In the genomic region with DNA sequence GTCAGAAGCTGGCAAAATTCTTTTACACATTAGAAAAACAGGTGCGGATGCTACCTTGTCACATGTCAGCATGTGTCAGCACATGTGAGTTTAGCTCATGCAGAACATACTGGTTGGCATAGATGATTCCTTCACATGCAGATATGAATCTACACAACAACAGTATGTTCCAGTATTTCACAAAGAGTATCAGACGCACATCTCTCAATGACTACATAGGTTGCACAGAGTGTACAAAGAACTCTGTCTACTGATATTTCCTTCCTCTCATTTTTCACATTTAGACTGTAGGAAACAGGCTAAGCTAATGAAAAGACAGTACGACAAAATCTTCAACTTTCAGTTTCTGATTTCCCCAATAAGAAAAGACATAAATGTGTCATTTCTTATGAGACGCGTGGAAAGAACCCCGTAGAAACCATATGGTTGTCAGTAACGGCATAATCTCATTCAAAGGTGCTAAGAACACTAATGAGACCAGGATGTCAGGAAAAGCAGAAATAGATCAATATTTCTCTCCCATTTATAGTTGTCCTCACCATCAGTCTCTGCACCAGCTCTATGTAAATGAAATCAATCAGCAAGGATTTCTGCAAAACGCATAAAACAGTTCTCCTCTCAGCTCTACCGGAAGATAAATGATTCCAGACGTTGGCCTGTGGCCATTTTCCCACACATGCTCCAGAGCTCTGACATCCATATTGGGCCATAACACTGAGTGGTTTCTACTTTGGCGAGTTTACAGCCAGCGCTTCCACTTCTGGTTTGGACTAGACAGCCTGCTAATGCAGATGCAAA, we compare ENCODE assay signal across 9 cellular contexts.
DNase-seq lines count a peak whose midpoint lies in the region; ATAC-seq and TF ChIP-seq lines count a peak whose summit lies in the region.
"Had no signal": no experiment of that assay in that cellular context is flagged by ENCODE, and none has a peak within 500 bp of the region (broad histone marks: within the 10 kb centered on the region; RNA-seq: fewer than 3 reads in every experiment).

No MANE protein-coding gene starts in this region.

- peak overlapping the region in 4 of 5 donors; percentile 10 to 44 (median 25) for H3K9ac ChIP-seq in subcutaneous abdominal adipose tissue (ENCODE audit: low read length in 5 of 5)

- H3K4me1 ChIP-seq in subcutaneous abdominal adipose tissue (ENCODE audit: control insufficient read depth in 5 of 5, insufficient read depth in 5 of 5, low read length in 5 of 5), result peaks cover 2 to 68% (median 44%) of the 10 kb centered on the region in 5 donors

- peak; percentile 86 for DNase-seq in left cardiac atrium
- no peak for DNase-seq in ecto neural progenitor cell (ENCODE audit: low spot score)
- DNase-seq in midbrain (lab: John Stamatoyannopoulos, UW), result no peak
- DNase-seq in superior temporal gyrus (ENCODE audit: extremely low spot score), result no peak
- DNase-seq in NK-92 (lab: John Stamatoyannopoulos, UW; ENCODE audit: unreplicated experiment), result no peak

- ATAC-seq in GM18909 (IDR thresholded peaks at IDR 0.05; ENCODE audit: poor library complexity, unreplicated experiment) (peak; percentile 29), SK-N-SH treated with all-trans-retinoic acid at 6 μM for 48 hours (peak; percentile 90), left cardiac atrium (peak; percentile 82 to 87)

- intact Hi-C loops in left cardiac atrium (cut with DNase I), result loop anchor here in 1 of 2 donors (10.0 kb wide), 1 partner anchor 520 kb away; no protein-coding TSS in a partner anchor

- H3K9me3 ChIP-seq in subcutaneous abdominal adipose tissue (ENCODE audit: control insufficient read depth in 5 of 5, low read length in 5 of 5), result no peaks in the 10 kb centered on the region

- H3K27me3 ChIP-seq in subcutaneous abdominal adipose tissue (ENCODE audit: control insufficient read depth in 5 of 5, insufficient read depth in 4 of 5, low read length in 5 of 5), result no peaks in the 10 kb centered on the region

- H3K27ac ChIP-seq in subcutaneous abdominal adipose tissue (ENCODE audit: low read depth, low read length), result peak overlapping the region; percentile 63
- H3K27ac ChIP-seq: HL-60 had no signal

- H3K4me3 ChIP-seq in subcutaneous abdominal adipose tissue (ENCODE audit: low read depth in 1 of 5, low read length in 5 of 5), result peak overlapping the region; percentile 38 to 63 (median 52)

- H3K36me3 ChIP-seq in subcutaneous abdominal adipose tissue (ENCODE audit: control insufficient read depth in 5 of 5, insufficient read depth in 5 of 5, low read length in 5 of 5), result no peaks in the 10 kb centered on the region

TF ChIP-seq in SK-N-SH treated with all-trans-retinoic acid at 6 μM for 48 hours, 23 proteins besides CTCF, POLR2A, EP300 and RAD21 (continues in another document):
- TF ChIP-seq BACH2 (CRISPR knock-in tag; IDR thresholded peaks at IDR 0.05; ENCODE audit: borderline replicate concordance) (no peak), ESRRG (CRISPR knock-in tag; IDR thresholded peaks at IDR 0.05) (no peak), TCF4 (CRISPR knock-in tag; IDR thresholded peaks at IDR 0.05; ENCODE audit: borderline replicate concordance) (peak; percentile 82; the same call in 1 of the 2 replicates), ZNF8 (CRISPR knock-in tag; IDR thresholded peaks at IDR 0.05) (no peak), OSR1 (CRISPR knock-in tag; IDR thresholded peaks at IDR 0.05) (no peak), ISL1 (CRISPR knock-in tag; IDR thresholded peaks at IDR 0.05) (peak; percentile 61; the same call in 1 of the 2 replicates), ARNTL (CRISPR knock-in tag; IDR thresholded peaks at IDR 0.05; ENCODE audit: borderline replicate concordance, low read depth) (no peak), PPARA (CRISPR knock-in tag; IDR thresholded peaks at IDR 0.05; ENCODE audit: borderline replicate concordance) (no peak), GLIS3 (CRISPR knock-in tag; IDR thresholded peaks at IDR 0.05) (no peak), RARB (CRISPR knock-in tag; IDR thresholded peaks at IDR 0.05) (no peak), ZFP3 (CRISPR knock-in tag; IDR thresholded peaks at IDR 0.05) (no peak), ZNF70 (CRISPR knock-in tag; IDR thresholded peaks at IDR 0.05) (no peak), ZC3H10 (CRISPR knock-in tag; IDR thresholded peaks at IDR 0.05) (no peak)
- TF ChIP-seq, protein P1, sequence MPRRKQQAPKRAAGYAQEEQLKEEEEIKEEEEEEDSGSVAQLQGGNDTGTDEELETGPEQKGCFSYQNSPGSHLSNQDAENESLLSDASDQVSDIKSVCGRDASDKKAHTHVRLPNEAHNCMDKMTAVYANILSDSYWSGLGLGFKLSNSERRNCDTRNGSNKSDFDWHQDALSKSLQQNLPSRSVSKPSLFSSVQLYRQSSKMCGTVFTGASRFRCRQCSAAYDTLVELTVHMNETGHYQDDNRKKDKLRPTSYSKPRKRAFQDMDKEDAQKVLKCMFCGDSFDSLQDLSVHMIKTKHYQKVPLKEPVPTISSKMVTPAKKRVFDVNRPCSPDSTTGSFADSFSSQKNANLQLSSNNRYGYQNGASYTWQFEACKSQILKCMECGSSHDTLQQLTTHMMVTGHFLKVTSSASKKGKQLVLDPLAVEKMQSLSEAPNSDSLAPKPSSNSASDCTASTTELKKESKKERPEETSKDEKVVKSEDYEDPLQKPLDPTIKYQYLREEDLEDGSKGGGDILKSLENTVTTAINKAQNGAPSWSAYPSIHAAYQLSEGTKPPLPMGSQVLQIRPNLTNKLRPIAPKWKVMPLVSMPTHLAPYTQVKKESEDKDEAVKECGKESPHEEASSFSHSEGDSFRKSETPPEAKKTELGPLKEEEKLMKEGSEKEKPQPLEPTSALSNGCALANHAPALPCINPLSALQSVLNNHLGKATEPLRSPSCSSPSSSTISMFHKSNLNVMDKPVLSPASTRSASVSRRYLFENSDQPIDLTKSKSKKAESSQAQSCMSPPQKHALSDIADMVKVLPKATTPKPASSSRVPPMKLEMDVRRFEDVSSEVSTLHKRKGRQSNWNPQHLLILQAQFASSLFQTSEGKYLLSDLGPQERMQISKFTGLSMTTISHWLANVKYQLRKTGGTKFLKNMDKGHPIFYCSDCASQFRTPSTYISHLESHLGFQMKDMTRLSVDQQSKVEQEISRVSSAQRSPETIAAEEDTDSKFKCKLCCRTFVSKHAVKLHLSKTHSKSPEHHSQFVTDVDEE (CRISPR knock-in tag; IDR thresholded peaks at IDR 0.05), result peak; percentile 17; the same call in 1 of the 2 replicates
- TF ChIP-seq, protein P2, sequence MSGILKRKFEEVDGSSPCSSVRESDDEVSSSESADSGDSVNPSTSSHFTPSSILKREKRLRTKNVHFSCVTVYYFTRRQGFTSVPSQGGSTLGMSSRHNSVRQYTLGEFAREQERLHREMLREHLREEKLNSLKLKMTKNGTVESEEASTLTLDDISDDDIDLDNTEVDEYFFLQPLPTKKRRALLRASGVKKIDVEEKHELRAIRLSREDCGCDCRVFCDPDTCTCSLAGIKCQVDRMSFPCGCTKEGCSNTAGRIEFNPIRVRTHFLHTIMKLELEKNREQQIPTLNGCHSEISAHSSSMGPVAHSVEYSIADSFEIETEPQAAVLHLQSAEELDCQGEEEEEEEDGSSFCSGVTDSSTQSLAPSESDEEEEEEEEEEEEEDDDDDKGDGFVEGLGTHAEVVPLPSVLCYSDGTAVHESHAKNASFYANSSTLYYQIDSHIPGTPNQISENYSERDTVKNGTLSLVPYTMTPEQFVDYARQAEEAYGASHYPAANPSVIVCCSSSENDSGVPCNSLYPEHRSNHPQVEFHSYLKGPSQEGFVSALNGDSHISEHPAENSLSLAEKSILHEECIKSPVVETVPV (CRISPR knock-in tag; IDR thresholded peaks at IDR 0.05), result no peak
- TF ChIP-seq, protein P3, sequence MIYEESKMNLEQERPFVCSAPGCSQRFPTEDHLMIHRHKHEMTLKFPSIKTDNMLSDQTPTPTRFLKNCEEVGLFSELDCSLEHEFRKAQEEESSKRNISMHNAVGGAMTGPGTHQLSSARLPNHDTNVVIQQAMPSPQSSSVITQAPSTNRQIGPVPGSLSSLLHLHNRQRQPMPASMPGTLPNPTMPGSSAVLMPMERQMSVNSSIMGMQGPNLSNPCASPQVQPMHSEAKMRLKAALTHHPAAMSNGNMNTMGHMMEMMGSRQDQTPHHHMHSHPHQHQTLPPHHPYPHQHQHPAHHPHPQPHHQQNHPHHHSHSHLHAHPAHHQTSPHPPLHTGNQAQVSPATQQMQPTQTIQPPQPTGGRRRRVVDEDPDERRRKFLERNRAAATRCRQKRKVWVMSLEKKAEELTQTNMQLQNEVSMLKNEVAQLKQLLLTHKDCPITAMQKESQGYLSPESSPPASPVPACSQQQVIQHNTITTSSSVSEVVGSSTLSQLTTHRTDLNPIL (CRISPR knock-in tag; IDR thresholded peaks at IDR 0.05; ENCODE audit: low read depth), result no peak
- TF ChIP-seq, protein P4, sequence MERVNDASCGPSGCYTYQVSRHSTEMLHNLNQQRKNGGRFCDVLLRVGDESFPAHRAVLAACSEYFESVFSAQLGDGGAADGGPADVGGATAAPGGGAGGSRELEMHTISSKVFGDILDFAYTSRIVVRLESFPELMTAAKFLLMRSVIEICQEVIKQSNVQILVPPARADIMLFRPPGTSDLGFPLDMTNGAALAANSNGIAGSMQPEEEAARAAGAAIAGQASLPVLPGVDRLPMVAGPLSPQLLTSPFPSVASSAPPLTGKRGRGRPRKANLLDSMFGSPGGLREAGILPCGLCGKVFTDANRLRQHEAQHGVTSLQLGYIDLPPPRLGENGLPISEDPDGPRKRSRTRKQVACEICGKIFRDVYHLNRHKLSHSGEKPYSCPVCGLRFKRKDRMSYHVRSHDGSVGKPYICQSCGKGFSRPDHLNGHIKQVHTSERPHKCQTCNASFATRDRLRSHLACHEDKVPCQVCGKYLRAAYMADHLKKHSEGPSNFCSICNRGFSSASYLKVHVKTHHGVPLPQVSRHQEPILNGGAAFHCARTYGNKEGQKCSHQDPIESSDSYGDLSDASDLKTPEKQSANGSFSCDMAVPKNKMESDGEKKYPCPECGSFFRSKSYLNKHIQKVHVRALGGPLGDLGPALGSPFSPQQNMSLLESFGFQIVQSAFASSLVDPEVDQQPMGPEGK (CRISPR knock-in tag; IDR thresholded peaks at IDR 0.05; ENCODE audit: borderline replicate concordance), result no peak
- TF ChIP-seq, protein P5, sequence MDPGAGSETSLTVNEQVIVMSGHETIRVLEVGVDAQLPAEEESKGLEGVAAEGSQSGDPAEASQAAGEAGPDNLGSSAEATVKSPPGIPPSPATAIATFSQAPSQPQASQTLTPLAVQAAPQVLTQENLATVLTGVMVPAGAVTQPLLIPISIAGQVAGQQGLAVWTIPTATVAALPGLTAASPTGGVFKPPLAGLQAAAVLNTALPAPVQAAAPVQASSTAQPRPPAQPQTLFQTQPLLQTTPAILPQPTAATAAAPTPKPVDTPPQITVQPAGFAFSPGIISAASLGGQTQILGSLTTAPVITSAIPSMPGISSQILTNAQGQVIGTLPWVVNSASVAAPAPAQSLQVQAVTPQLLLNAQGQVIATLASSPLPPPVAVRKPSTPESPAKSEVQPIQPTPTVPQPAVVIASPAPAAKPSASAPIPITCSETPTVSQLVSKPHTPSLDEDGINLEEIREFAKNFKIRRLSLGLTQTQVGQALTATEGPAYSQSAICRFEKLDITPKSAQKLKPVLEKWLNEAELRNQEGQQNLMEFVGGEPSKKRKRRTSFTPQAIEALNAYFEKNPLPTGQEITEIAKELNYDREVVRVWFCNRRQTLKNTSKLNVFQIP (CRISPR knock-in tag; IDR thresholded peaks at IDR 0.05; ENCODE audit: borderline replicate concordance, low read depth), result no peak

Comparison
In these comparisons a context has a peak if more than half of its experiments do, and no peak if none do; other contexts are left out.
1. ATAC-seq: peak in every context shown above with its lines; median percentile 90 in SK-N-SH treated with all-trans-retinoic acid at 6 μM for 48 hours; 84 in left cardiac atrium; 29 in GM18909.